Comparison of ENCODE assay signal across 8 cellular contexts in the genomic region with DNA sequence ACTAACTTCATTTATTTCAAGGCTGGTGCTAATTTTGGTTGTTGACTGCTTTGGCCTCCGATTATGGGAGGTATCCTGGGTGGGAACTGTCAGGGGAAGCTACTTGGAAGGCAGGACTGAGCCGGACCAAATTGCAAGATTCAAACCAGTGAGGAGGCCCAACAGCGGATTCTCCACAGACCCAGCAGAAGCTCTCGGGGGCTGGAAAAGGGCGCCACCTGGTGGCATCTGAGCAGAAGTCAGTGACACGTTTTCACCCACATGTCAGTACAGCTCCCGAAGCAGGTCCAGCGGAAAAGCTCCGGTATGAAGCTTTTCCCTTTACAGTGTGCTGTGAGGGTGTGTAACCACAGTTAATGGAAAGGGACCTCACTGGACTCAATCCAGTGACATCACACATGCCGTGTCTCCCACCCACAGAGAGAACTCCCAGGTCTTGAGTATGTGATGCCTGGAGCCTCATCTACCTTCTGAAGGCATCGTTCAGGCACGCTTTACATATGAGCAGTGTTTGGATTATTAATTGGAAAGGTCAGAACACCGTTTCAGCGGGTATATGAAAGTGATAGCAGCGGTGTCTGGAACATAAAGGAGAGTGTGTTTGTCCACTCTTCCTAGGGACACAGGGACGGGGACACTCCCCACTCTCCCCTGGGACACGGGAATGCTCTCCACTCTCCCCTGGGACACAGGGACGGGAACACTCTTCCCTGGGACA. TPM values are rescaled to one million over a fixed set of nuclear protein-coding genes. Genes with fewer than 3 reads are reported as not detected.
A peak's percentile ranks its signal among the peaks of the same experiment; 100 is the strongest.
DNase-seq lines count a peak whose midpoint lies in the region; ATAC-seq, FAIRE-seq and TF ChIP-seq lines count a peak whose summit lies in the region.

No MANE protein-coding gene starts in this region.

- H3K36me3 Mint-ChIP-seq in activated B cell treated with CpG ODN at 0.5 μM for 24 hours (ENCODE audit: low read depth): no peaks in the 10 kb centered on the region

- H3K4me3 Mint-ChIP-seq in activated B cell treated with CpG ODN at 0.5 μM for 24 hours: no peak overlapping the region

- H3K36me3 ChIP-seq in bronchial epithelial cell (ENCODE audit: control insufficient read depth, insufficient read depth, low read length) (no peaks in the 10 kb centered on the region), kidney epithelial cell (ENCODE audit: control insufficient read depth, insufficient read depth, low read length) (no peaks in the 10 kb centered on the region)

- DNase-seq in COLO829 (ENCODE audit: low spot score) (peak; percentile 74), HFF-Myc (ENCODE audit: extremely low read depth, low read depth) (peak; percentile 66), NCI-H2227 treated with DMSO at 0.1 percent for 48 hours (lab: John Stamatoyannopoulos, UW) (peak; percentile 79), activated B cell treated with CpG ODN at 0.5 μM for 24 hours (peak; percentile 71), bronchial epithelial cell (ENCODE audit: low read depth) (peak; percentile 63), kidney epithelial cell (ENCODE audit: low read depth) (no peak)
- peak; percentile 85 to 86 for DNase-seq in stimulated activated CD4-positive, alpha-beta T cell treated with anti-CD3 and anti-CD28 coated beads, Interleukin-2, amount 100 ng/mL, for 24 hours

- H3K4me3 ChIP-seq in HFF-Myc (replicated peaks; ENCODE audit: low read depth, low read length) (no peak overlapping the region), bronchial epithelial cell (ENCODE audit: low read depth, low read length) (no peak overlapping the region), kidney epithelial cell (ENCODE audit: low read depth, low read length) (no peak overlapping the region)

- peak; percentile 85 for TF ChIP-seq CTCF in HFF-Myc (IDR thresholded peaks at IDR 0.05; ENCODE audit: low read depth, low read length, missing control alignments)
- peak; percentile 99 for TF ChIP-seq CTCF in activated B cell treated with CpG ODN at 0.5 μM for 24 hours (IDR thresholded peaks at IDR 0.05)
- peak; percentile 91 for TF ChIP-seq CTCF in bronchial epithelial cell (IDR thresholded peaks at IDR 0.05; ENCODE audit: insufficient read depth, low read length, severe bottlenecking)
- peak; percentile 93 for TF ChIP-seq CTCF in kidney epithelial cell (IDR thresholded peaks at IDR 0.05; ENCODE audit: insufficient read depth, low read length, poor library complexity, severe bottlenecking)

- ATAC-seq in activated B cell treated with CpG ODN at 0.5 μM for 24 hours (ENCODE audit: low read depth) (peak; percentile 87), GM18519 (IDR thresholded peaks at IDR 0.05; ENCODE audit: low FRiP score, unreplicated experiment) (no peak)

- peaks cover 30% of the 10 kb centered on the region for H3K27me3 Mint-ChIP-seq in activated B cell treated with CpG ODN at 0.5 μM for 24 hours

- peak overlapping the region; percentile 1 for H3K27ac Mint-ChIP-seq in activated B cell treated with CpG ODN at 0.5 μM for 24 hours

- POLR2A ChIA-PET in activated B cell treated with CpG ODN at 0.5 μM for 24 hours (lab: Charles Lee): interaction anchor here (0.5 kb wide), 1 partner anchor 96 kb away, joined by 3 read pairs; no protein-coding TSS in a partner anchor

- peaks cover 17% of the 10 kb centered on the region for H3K4me1 Mint-ChIP-seq in activated B cell treated with CpG ODN at 0.5 μM for 24 hours

- CTCF ChIA-PET in activated B cell treated with CpG ODN at 0.5 μM for 24 hours (lab: Charles Lee): interaction anchor here (0.7 to 3.7 kb wide), 12 partner anchors 11 to 461 kb away, joined by 3 to 35 read pairs (median 4); no protein-coding TSS in a partner anchor

- no peaks in the 10 kb centered on the region for H3K9me3 Mint-ChIP-seq in activated B cell treated with CpG ODN at 0.5 μM for 24 hours

- intact Hi-C loops in activated B cell treated with CpG ODN at 0.5 μM for 24 hours (cut with micrococcal nuclease): loop anchor here (1.0 kb wide), 5 partner anchors 15 to 461 kb away; no protein-coding TSS in a partner anchor

- H3K27me3 ChIP-seq in bronchial epithelial cell (ENCODE audit: control insufficient read depth, insufficient read depth, low read length) (peaks cover 20% of the 10 kb centered on the region), kidney epithelial cell (ENCODE audit: control insufficient read depth, insufficient read depth, low read length) (peaks cover 54% of the 10 kb centered on the region)

- FAIRE-seq in bronchial epithelial cell (lab: Jason Lieb, UNC): peak; percentile 47

RNA-seq across cellular contexts. Expression of a gene that starts 3.6 kb away (rescaled TPM):
- not detected in 2 replicates for total RNA-seq in activated B cell treated with CpG ODN at 0.5 μM for 24 hours
- total RNA-seq in bronchial epithelial cell: not detected in 2 replicates
- total RNA-seq in kidney epithelial cell: not detected in 2 replicates

RNA-seq across cellular contexts. Expression of a gene that starts 4.6 kb away (rescaled TPM):
- total RNA-seq in activated B cell treated with CpG ODN at 0.5 μM for 24 hours: not detected in 2 replicates
- not detected in 2 replicates for total RNA-seq in bronchial epithelial cell
- not detected in 2 replicates for total RNA-seq in kidney epithelial cell
